10 cellular contexts compared by ENCODE assay signal in genomic region chr13:49082653-49083536, GRCh38.
DNase-seq lines count a peak whose midpoint lies in the region; ATAC-seq and TF ChIP-seq lines count a peak whose summit lies in the region.
"Had no signal": no experiment of that assay in that cellular context is flagged by ENCODE, and none has a peak within 500 bp of the region (broad histone marks: within the 10 kb centered on the region; RNA-seq: fewer than 3 reads in every experiment).

No MANE protein-coding gene starts in this region.

- H4K8ac ChIP-seq in H9 (replicated peaks; ENCODE audit: insufficient read length, low read depth, low read length), result no peak overlapping the region

- no peak overlapping the region for H4K91ac ChIP-seq in H9 (ENCODE audit: insufficient read length, low read depth, low read length)

- H3K27me3 ChIP-seq in H9 (ENCODE audit: insufficient read depth, low read length) (no peaks in the 10 kb centered on the region), Karpas-422 (ENCODE audit: low read length) (no peaks in the 10 kb centered on the region)

- 0 out of 4 replicates have a peak, but pooled peaks cover 0 to 2% of the 10 kb centered on the region in 2 experiments for H3K4me1 Mint-ChIP-seq in H9
- H3K4me1 Mint-ChIP-seq in nephron progenitor cell, result no peaks in the 10 kb centered on the region

- TF ChIP-seq CTCF in H9 (conservative IDR thresholded peaks at IDR 0.05) (no peak), nephron progenitor cell (IDR thresholded peaks at IDR 0.05) (no peak)

- no peaks in the 10 kb centered on the region for H3K9me2 ChIP-seq in Karpas-422 (replicated peaks; ENCODE audit: insufficient read depth, low read length)

- no peaks in the 10 kb centered on the region for H3K79me1 ChIP-seq in H9 (ENCODE audit: insufficient read depth, low read depth, low read length, poor library complexity, severe bottlenecking)

- H3K4me2 ChIP-seq in H9 (ENCODE audit: insufficient read depth, insufficient read length, low read length) (no peak overlapping the region), Karpas-422 (ENCODE audit: low read depth, low read length, poor library complexity, severe bottlenecking) (peak overlapping the region; percentile 39)

- H3K9ac ChIP-seq in H9 (ENCODE audit: extremely low read depth, insufficient read length, low read length) (no peak overlapping the region), Karpas-422 (ENCODE audit: low read length) (no peak overlapping the region)

- no peak overlapping the region for H2BK120ac ChIP-seq in H9 (ENCODE audit: low read depth, low read length, poor library complexity, severe bottlenecking)

- H3K4ac ChIP-seq in H9 (ENCODE audit: low read depth, low read length), result no peak overlapping the region

- H3K4me3 ChIP-seq in Karpas-422 (ENCODE audit: low read length), result no peak overlapping the region

- no peak overlapping the region for H3T11ph ChIP-seq in H9 (ENCODE audit: low read length)

- no peak overlapping the region for H3K18ac ChIP-seq in H9 (ENCODE audit: insufficient read length, low read depth, low read length)

- no peak overlapping the region for H2BK20ac ChIP-seq in H9 (ENCODE audit: low read depth, low read length, poor library complexity, severe bottlenecking)

- H3K56ac ChIP-seq in H9 (ENCODE audit: insufficient read length, low read depth, low read length), result no peak overlapping the region

- H4K20me1 ChIP-seq in H9 (ENCODE audit: control insufficient read depth, insufficient read depth, insufficient read length), result no peaks in the 10 kb centered on the region
- no peaks in the 10 kb centered on the region for H4K20me1 ChIP-seq in Karpas-422 (ENCODE audit: insufficient read depth, low read depth, low read length)

- H3K9me3 Mint-ChIP-seq in H9 (no peaks in the 10 kb centered on the region), nephron progenitor cell (no peaks in the 10 kb centered on the region)
- H3K9me3 Mint-ChIP-seq: naive B cell had no signal

- DNase-seq in H9 (no peak), Karpas-422 (no peak), kidney glomerular epithelial cell (lab: John Stamatoyannopoulos, UW) (peak; percentile 6), nephron progenitor cell (no peak), A172 (ENCODE audit: low spot score) (no peak)
- DNase-seq in effector CD8-positive, alpha-beta T cell (lab: John Stamatoyannopoulos, UW), result no peak
- no peak for DNase-seq in stimulated activated CD8-positive, alpha-beta memory T cell treated with anti-CD3 and anti-CD28 coated beads, Interleukin-4, amount 100 ng/mL, for 48 hours
- DNase-seq: naive B cell had no signal

- H2AFZ ChIP-seq in H9 (ENCODE audit: low read length) (no peak overlapping the region), Karpas-422 (ENCODE audit: low read length) (no peak overlapping the region)

- no peak overlapping the region for H2AK5ac ChIP-seq in H9 (ENCODE audit: insufficient read length, low read length)

- no peaks in the 10 kb centered on the region for H3K36me3 ChIP-seq in Karpas-422 (ENCODE audit: insufficient read depth, low read length)

- no peaks in the 10 kb centered on the region for H3K23me2 ChIP-seq in H9 (ENCODE audit: insufficient read length, low read depth, low read length, poor library complexity, severe bottlenecking)

- no peak overlapping the region for H3K27ac ChIP-seq in H9 (ENCODE audit: insufficient read length, low read depth, low read length)
- H3K27ac ChIP-seq in Karpas-422 (ENCODE audit: low read length), result no peak overlapping the region

- no peak overlapping the region for H2BK5ac ChIP-seq in H9 (ENCODE audit: insufficient read length, low read length)

- no peak overlapping the region for H3K4me3 Mint-ChIP-seq in H9
- H3K4me3 Mint-ChIP-seq in nephron progenitor cell, result no peak overlapping the region
- H3K4me3 Mint-ChIP-seq: naive B cell had no signal

- H4K5ac ChIP-seq in H9 (ENCODE audit: insufficient read length, low read depth, low read length), result no peak overlapping the region

- peak; percentile 88 for ATAC-seq in GM18502 (IDR thresholded peaks at IDR 0.05; ENCODE audit: poor library complexity, unreplicated experiment)
- ATAC-seq: Panc1 had no signal

- H2BK15ac ChIP-seq in H9 (ENCODE audit: low read depth, low read length), result no peak overlapping the region

- H3K14ac ChIP-seq in H9 (ENCODE audit: insufficient read depth, low read length), result no peak overlapping the region

- H2BK12ac ChIP-seq in H9 (ENCODE audit: insufficient read length, low read depth, low read length), result no peak overlapping the region

- no CpG with 5 or more reads among the region's 4 CpGs for WGBS in H9 (ENCODE audit: extremely low coverage, insufficient read length, low lambda C conversion rate)

- no peak overlapping the region for H3K23ac ChIP-seq in H9 (ENCODE audit: insufficient read length, low read depth, low read length)

- H3K79me2 ChIP-seq in H9 (ENCODE audit: insufficient read depth, low read length) (no peaks in the 10 kb centered on the region), Karpas-422 (ENCODE audit: low read length) (no peaks in the 10 kb centered on the region)

- no peaks in the 10 kb centered on the region for H3K27me3 Mint-ChIP-seq in H9 (ENCODE audit: low read depth)
- no peaks in the 10 kb centered on the region for H3K27me3 Mint-ChIP-seq in nephron progenitor cell (ENCODE audit: low read depth, poor library complexity)
- H3K27me3 Mint-ChIP-seq: naive B cell had no signal

- H3K4me1 ChIP-seq in H9 (ENCODE audit: insufficient read depth, low read length) (no peaks in the 10 kb centered on the region), Karpas-422 (ENCODE audit: low read length) (peaks cover 39% of the 10 kb centered on the region)

- H3K9me3 ChIP-seq in H9 (ENCODE audit: control insufficient read depth, low read depth, low read length) (no peaks in the 10 kb centered on the region), Karpas-422 (ENCODE audit: low read length) (no peaks in the 10 kb centered on the region)

- H3K36me3 Mint-ChIP-seq in H9 (ENCODE audit: insufficient read depth in 1 of 3, low read depth in 3 of 3), result peaks cover 0 to 3% (median 0%) of the 10 kb centered on the region in 3 experiments; a peak in 1 of 7 replicates
- H3K36me3 Mint-ChIP-seq in nephron progenitor cell (ENCODE audit: low read depth), result peaks cover 36% of the 10 kb centered on the region

- peak overlapping the region in 2 of 3 experiments; percentile 9 to 10; a peak in 2 of 7 replicates for H3K27ac Mint-ChIP-seq in H9
- no peak overlapping the region for H3K27ac Mint-ChIP-seq in nephron progenitor cell
